Comparison of ENCODE assay signal across 26 cellular contexts in the genomic region with DNA sequence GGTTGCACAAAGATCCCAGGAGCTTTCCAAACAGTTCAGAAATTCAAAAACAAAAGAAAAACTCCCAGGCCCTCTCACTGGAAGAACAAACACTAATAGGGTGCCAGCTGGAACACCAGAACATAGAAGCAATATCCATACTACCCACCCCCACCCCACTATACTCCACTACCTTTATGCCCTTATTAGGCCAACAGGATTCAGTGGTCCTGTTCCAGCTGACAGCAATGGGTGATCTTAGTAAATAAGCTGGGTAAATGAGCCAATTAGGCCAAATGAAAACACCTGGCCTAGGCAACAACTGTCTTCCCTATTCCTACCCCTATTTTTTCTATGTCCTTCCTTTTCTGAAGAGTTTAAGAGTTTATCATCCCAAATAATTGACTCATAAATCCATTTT.
"Had no signal": no experiment of that assay in that cellular context is flagged by ENCODE, and none has a peak within 500 bp of the region (broad histone marks: within the 10 kb centered on the region; RNA-seq: fewer than 3 reads in every experiment).

No MANE protein-coding gene starts in this region.

- H3K27ac Mint-ChIP-seq: memory B cell; natural killer cell treated with Interleukin-12 subunit alpha and Interleukin-12 subunit beta and Interleukin-15 and Interleukin-18, amount 100 ng/mL, for 72 hours; neural progenitor cell had no signal

- H3K4me3 ChIP-seq: hepatocyte, left ventricle myocardium inferior, lower lobe of right lung, neural progenitor cell, ovary, right atrium auricular region, sigmoid colon, skin epidermis, stomach, thoracic aorta, transverse colon had no signal

- H3K9me3 Mint-ChIP-seq: memory B cell; natural killer cell treated with Interleukin-12 subunit alpha and Interleukin-12 subunit beta and Interleukin-15 and Interleukin-18, amount 100 ng/mL, for 72 hours; neural progenitor cell had no signal

- H3K9ac ChIP-seq: neural progenitor cell had no signal

- H3K4me3 Mint-ChIP-seq: memory B cell; natural killer cell treated with Interleukin-12 subunit alpha and Interleukin-12 subunit beta and Interleukin-15 and Interleukin-18, amount 100 ng/mL, for 72 hours; neural progenitor cell had no signal

- H3K79me2 ChIP-seq: hepatocyte had no signal

- H3K9me3 ChIP-seq: left ventricle myocardium inferior, lower lobe of right lung, ovary, sigmoid colon, stomach, thoracic aorta, transverse colon had no signal

- H3K27me3 ChIP-seq: foreskin keratinocyte, hepatocyte, neural progenitor cell, ovary, right atrium auricular region, sigmoid colon, stomach, transverse colon had no signal

- H3K27ac ChIP-seq: foreskin keratinocyte, hepatocyte, left ventricle myocardium inferior, lower lobe of right lung, neural progenitor cell, ovary, right atrium auricular region, sigmoid colon, skin epidermis, stomach, thoracic aorta, transverse colon had no signal

- H3K4me1 Mint-ChIP-seq: neural progenitor cell had no signal

- H2AFZ ChIP-seq: hepatocyte, neural progenitor cell had no signal

- H3K4me2 ChIP-seq: hepatocyte, neural progenitor cell had no signal

- FAIRE-seq: endothelial cell of umbilical vein had no signal

- H3K36me3 ChIP-seq: ovary had no signal

- DNase-seq: dermis blood vessel endothelial cell; erythroblast; foreskin keratinocyte; head of caudate nucleus; kidney; left cardiac atrium; left ventricle myocardium inferior; lower lobe of right lung; midbrain; nucleus accumbens; ovary; sigmoid colon; stimulated activated CD4-positive, alpha-beta T cell treated with anti-CD3 and anti-CD28 coated beads, Interleukin-2, amount 100 ng/mL, for 24 hours; stimulated activated CD4-positive, alpha-beta T cell treated with anti-CD3 and anti-CD28 coated beads, Interleukin-4, amount 100 ng/mL, for 4 hours; stimulated activated naive CD4-positive, alpha-beta T cell; stomach; substantia nigra; transverse colon had no signal

- H3K27me3 Mint-ChIP-seq: memory B cell; natural killer cell treated with Interleukin-12 subunit alpha and Interleukin-12 subunit beta and Interleukin-15 and Interleukin-18, amount 100 ng/mL, for 72 hours had no signal

- ATAC-seq: foreskin keratinocyte; left cardiac atrium; lower lobe of right lung; natural killer cell treated with Interleukin-12 subunit alpha and Interleukin-12 subunit beta and Interleukin-15 and Interleukin-18, amount 100 ng/mL, for 72 hours had no signal

- H3K4me1 ChIP-seq: foreskin keratinocyte, left ventricle myocardium inferior, lower lobe of right lung, neural progenitor cell, right atrium auricular region, sigmoid colon, stomach, transverse colon had no signal
